19 cellular contexts compared by ENCODE assay signal in genomic region chr2:172549131-172549530, GRCh38. TPM values are rescaled to one million over a fixed set of nuclear protein-coding genes. Genes with fewer than 3 reads are reported as not detected.
DNase-seq lines count a peak whose midpoint lies in the region; ATAC-seq, FAIRE-seq and TF ChIP-seq lines count a peak whose summit lies in the region.
"Had no signal": no experiment of that assay in that cellular context is flagged by ENCODE, and none has a peak within 500 bp of the region (broad histone marks: within the 10 kb centered on the region; RNA-seq: fewer than 3 reads in every experiment).

No MANE protein-coding gene starts in this region.

- H3K4me2 ChIP-seq in GM23338 (peak overlapping the region; percentile 8; the same call in 1 of the 2 replicates), H1 (ENCODE audit: insufficient read depth in 1 of 2, low read depth in 2 of 2, low read length in 2 of 2) (no peak overlapping the region)

- TF ChIP-seq CTCF in GM23338 (conservative IDR thresholded peaks at IDR 0.05; ENCODE audit: low read depth in 2 of 2) (no peak), H1 (IDR thresholded peaks at IDR 0.05; ENCODE audit: control extremely low read depth in 1 of 3, insufficient read depth in 1 of 3, low read depth in 1 of 3, low read length in 3 of 3) (no peak)
- TF ChIP-seq CTCF in CD4-positive, alpha-beta T cell (IDR thresholded peaks at IDR 0.05) = no peak

- CTCF ChIA-PET in H1 (lab: Charles Lee; ENCODE audit: partially characterized antibody) = no interaction called here
- CTCF ChIA-PET in CD4-positive, alpha-beta T cell (lab: Charles Lee) = no interaction called here

- peaks cover 2% of the 10 kb centered on the region for H3K27me3 Mint-ChIP-seq in GM23338 (ENCODE audit: insufficient read depth, low read depth, poor library complexity)
- no peaks in the 10 kb centered on the region for H3K27me3 Mint-ChIP-seq in CD4-positive, alpha-beta T cell
- H3K27me3 Mint-ChIP-seq: CD4-positive, CD25-positive, alpha-beta regulatory T cell had no signal

- no peak overlapping the region for H2BK15ac ChIP-seq in H1 (ENCODE audit: low read length)

- H3K27me3 ChIP-seq in GM23338 (ENCODE audit: insufficient read depth) = no peaks in the 10 kb centered on the region
- no peaks in the 10 kb centered on the region for H3K27me3 ChIP-seq in HUES48 (ENCODE audit: control insufficient read depth, insufficient read depth, low read length)
- no peaks in the 10 kb centered on the region for H3K27me3 ChIP-seq in H1 (replicated peaks in 1 of 4; ENCODE audit: control insufficient read depth in 3 of 4, extremely low read depth in 1 of 4, insufficient read depth in 3 of 4, low read length in 3 of 4)
- no peaks in the 10 kb centered on the region for H3K27me3 ChIP-seq in iPS-20b (ENCODE audit: insufficient read depth, low read length)
- H3K27me3 ChIP-seq in CD4-positive, alpha-beta T cell (ENCODE audit: control insufficient read depth, insufficient read depth, low read length) = no peaks in the 10 kb centered on the region
- H3K27me3 ChIP-seq: BE2C had no signal

- no peak overlapping the region for H3K9ac ChIP-seq in HUES48 (ENCODE audit: low read depth, low read length)
- H3K9ac ChIP-seq in H1 (replicated peaks in 1 of 4; ENCODE audit: extremely low read depth in 1 of 4, low read depth in 3 of 4, low read length in 3 of 4) = no peak overlapping the region
- H3K9ac ChIP-seq in iPS-20b (ENCODE audit: low read depth, low read length) = no peak overlapping the region

- H3K56ac ChIP-seq in H1 (replicated peaks; ENCODE audit: insufficient read length, low read depth, low read length) = no peak overlapping the region

- no peak overlapping the region for H3K4ac ChIP-seq in H1 (replicated peaks; ENCODE audit: insufficient read length, low read depth, low read length)

- H3K4me1 Mint-ChIP-seq in GM23338 = peaks cover 44% of the 10 kb centered on the region
- H3K4me1 Mint-ChIP-seq in CD4-positive, alpha-beta T cell (ENCODE audit: low read depth) = peaks cover 33% of the 10 kb centered on the region

- POLR2A ChIA-PET in H1 (lab: Charles Lee; ENCODE audit: partially characterized antibody) = no interaction called here
- POLR2A ChIA-PET in CD4-positive, alpha-beta T cell (lab: Charles Lee) = interaction anchor here (2.0 to 2.5 kb wide), 2 partner anchors 42 to 54 kb away, joined by 6 to 7 read pairs; no protein-coding TSS in a partner anchor

- no peaks in the 10 kb centered on the region for H3K9me2 ChIP-seq in GM23338 (ENCODE audit: insufficient read depth)

- H3K36me3 ChIP-seq in GM23338 (ENCODE audit: insufficient read depth) (peaks cover 21% of the 10 kb centered on the region), HUES48 (ENCODE audit: control insufficient read depth, insufficient read depth, low read length) (no peaks in the 10 kb centered on the region), H1 (ENCODE audit: control insufficient read depth in 2 of 4, insufficient read depth in 4 of 4, low read length in 3 of 4) (peaks cover 0 to 7% (median 2%) of the 10 kb centered on the region in 4 experiments; a peak in 2 of 8 replicates), iPS-20b (ENCODE audit: insufficient read depth, low read depth, low read length) (peaks cover 6% of the 10 kb centered on the region; the same call in 1 of the 2 replicates)
- H3K36me3 ChIP-seq: BE2C had no signal

- DNase-seq in GM23338 (ENCODE audit: low spot score) (no peak), H1 (ENCODE audit: low read depth in 1 of 2, low spot score in 2 of 2) (no peak), ACHN (no peak), amniotic stem cell (lab: John Stamatoyannopoulos, UW) (no peak)
- no peak for DNase-seq in CD4-positive, alpha-beta T cell
- DNase-seq: BE2C, C1 segment of cervical spinal cord, Caco-2, DMS79, GDM1, IMR-90 had no signal

- no peak overlapping the region for H3K4me3 Mint-ChIP-seq in GM23338
- no peak overlapping the region for H3K4me3 Mint-ChIP-seq in CD4-positive, alpha-beta T cell

- peak overlapping the region; percentile 48; the same call in 1 of the 2 replicates for H3K18ac ChIP-seq in H1 (ENCODE audit: extremely low read depth, low read length)

- no peak overlapping the region for H2AFZ ChIP-seq in GM23338
- no peak overlapping the region for H2AFZ ChIP-seq in H1 (ENCODE audit: low read length)

- H2AK5ac ChIP-seq in H1 (ENCODE audit: low read depth, low read length) = no peak overlapping the region

- H3K27ac ChIP-seq in GM23338 (ENCODE audit: low read depth) (peak overlapping the region; percentile 35; the same call in 1 of the 2 replicates), HUES48 (ENCODE audit: low read depth, low read length) (peak overlapping the region; percentile 94), H1 (ENCODE audit: low read depth, low read length) (no peak overlapping the region), iPS-20b (ENCODE audit: low read length) (peak overlapping the region; percentile 40)
- H3K27ac ChIP-seq in CD4-positive, alpha-beta T cell (ENCODE audit: low read depth, low read length) = no peak overlapping the region

- ATAC-seq in GM23338 (no peak), GM18858 (IDR thresholded peaks at IDR 0.05; ENCODE audit: unreplicated experiment) (no peak)
- ATAC-seq in CD4-positive, alpha-beta T cell (ENCODE audit: poor library complexity) = no peak
- ATAC-seq: K562 had no signal

- 0 out of 2 replicates have a peak overlapping the region, but pooled peaks have one; percentile 84 for H3K27ac Mint-ChIP-seq in GM23338
- H3K27ac Mint-ChIP-seq in CD4-positive, alpha-beta T cell = no peak overlapping the region

- H4K5ac ChIP-seq in H1 (ENCODE audit: insufficient read length, low read depth, low read length) = no peak overlapping the region

- H3K9me3 ChIP-seq in HUES48 (ENCODE audit: control insufficient read depth, insufficient read depth, low read length) (peaks cover 42% of the 10 kb centered on the region), H1 (ENCODE audit: insufficient read depth in 2 of 2, low read depth in 1 of 2, low read length in 1 of 2) (peaks cover 13 to 22% of the 10 kb centered on the region in 2 experiments), iPS-20b (ENCODE audit: insufficient read depth, low read depth, low read length) (peaks cover 32% of the 10 kb centered on the region)
- H3K9me3 ChIP-seq in CD4-positive, alpha-beta T cell (ENCODE audit: control insufficient read depth, low read length) = no peaks in the 10 kb centered on the region
- H3K9me3 ChIP-seq: BE2C had no signal

- H3F3A ChIP-seq in GM23338 (replicated peaks; ENCODE audit: low read depth) = no peaks in the 10 kb centered on the region

- H3K14ac ChIP-seq in H1 (ENCODE audit: insufficient read length) = no peak overlapping the region

- H2BK120ac ChIP-seq in H1 (replicated peaks; ENCODE audit: low read depth, low read length) = no peak overlapping the region

- in situ Hi-C loops in ACHN (cut with HindIII; ENCODE audit: low pct_ligation_motif_present, low pct_unique_long_range_greater_than_20kb, low sequenced_read_pairs) = no loop called here

- H4K20me1 ChIP-seq in GM23338 (replicated peaks; ENCODE audit: insufficient read depth) (no peaks in the 10 kb centered on the region), H1 (replicated peaks in 1 of 2; ENCODE audit: control insufficient read depth in 1 of 2, insufficient read depth in 2 of 2, low read length in 2 of 2) (no peaks in the 10 kb centered on the region)

- no peak overlapping the region for H4K91ac ChIP-seq in H1 (replicated peaks; ENCODE audit: insufficient read length, low read length)

- H3K79me1 ChIP-seq in H1 (ENCODE audit: low read depth, low read length) = no peaks in the 10 kb centered on the region

- H3K23me2 ChIP-seq in H1 (ENCODE audit: low read depth, low read length) = no peaks in the 10 kb centered on the region

- H3K4me3 ChIP-seq in GM23338 = no peak overlapping the region
- H3K4me3 ChIP-seq in HUES48 (ENCODE audit: low read depth, low read length) = no peak overlapping the region
- H3K4me3 ChIP-seq in H1 (ENCODE audit: extremely low read depth in 1 of 4, insufficient read depth in 2 of 4, low read depth in 3 of 4, low read length in 4 of 4) = no peak overlapping the region
- H3K4me3 ChIP-seq in iPS-20b (ENCODE audit: low read length) = no peak overlapping the region
- H3K4me3 ChIP-seq: K562 had no signal

- H3K79me2 ChIP-seq in GM23338 (replicated peaks; ENCODE audit: insufficient read depth) (no peaks in the 10 kb centered on the region), H1 (ENCODE audit: control insufficient read depth in 1 of 2, insufficient read depth in 2 of 2, low read length in 2 of 2) (0 out of 4 replicates have a peak, but pooled peaks cover 0 to 7% of the 10 kb centered on the region in 2 experiments)

- H3K36me3 Mint-ChIP-seq in GM23338 (ENCODE audit: low read depth) = peaks cover 54% of the 10 kb centered on the region
- H3K36me3 Mint-ChIP-seq in CD4-positive, alpha-beta T cell (ENCODE audit: low read depth) = peaks cover 21% of the 10 kb centered on the region

- H2BK20ac ChIP-seq in H1 (ENCODE audit: low read length) = no peak overlapping the region; the same call in 1 of the 2 replicates

- H2BK12ac ChIP-seq in H1 (ENCODE audit: low read depth, low read length) = 0 out of 2 replicates have a peak overlapping the region, but pooled peaks have one; percentile 17

- intact Hi-C loops in CD4-positive, alpha-beta T cell (cut with DNase I, micrococcal nuclease) = no loop called here

- TF ChIP-seq EP300 in H1 (IDR thresholded peaks at IDR 0.05; ENCODE audit: borderline replicate concordance in 1 of 2, low read depth in 2 of 2, low read length in 2 of 2) = no peak

- no peak overlapping the region for H4K8ac ChIP-seq in H1 (ENCODE audit: extremely low read depth, insufficient read depth, low read length)

- TF ChIP-seq POLR2A in H1 (IDR thresholded peaks at IDR 0.05; ENCODE audit: control extremely low read depth in 1 of 2, low read depth in 2 of 2, low read length in 2 of 2) = no peak

- 91% methylated on average over 1 of the region's 1 CpG; no CpG with 5 or more reads in 1 of the 2 experiments for WGBS in H1 (ENCODE audit: extremely low coverage in 1 of 2, insufficient coverage in 1 of 2, insufficient read length in 1 of 2, insufficient replicate concordance in 2 of 2, low coverage in 1 of 2, low lambda C conversion rate in 2 of 2, missing lambda C conversion rate in 1 of 2), 2 experiments

- peaks cover 57% of the 10 kb centered on the region for H3K9me3 Mint-ChIP-seq in GM23338
- no peaks in the 10 kb centered on the region for H3K9me3 Mint-ChIP-seq in CD4-positive, alpha-beta T cell

- no peak overlapping the region for H3K23ac ChIP-seq in H1 (ENCODE audit: insufficient read length)

- no peak overlapping the region for H2BK5ac ChIP-seq in H1 (ENCODE audit: low read depth, low read length)

- TF ChIP-seq RAD21 in H1 (IDR thresholded peaks at IDR 0.05 in 1 of 2, conservative IDR thresholded peaks at IDR 0.05 in 1 of 2; ENCODE audit: low read depth in 2 of 2, low read length in 2 of 2) = no peak

- H3K4me1 ChIP-seq in GM23338 (ENCODE audit: insufficient read depth) = peaks cover 48% of the 10 kb centered on the region
- peaks cover 34% of the 10 kb centered on the region for H3K4me1 ChIP-seq in HUES48 (ENCODE audit: control insufficient read depth, insufficient read depth, low read length)
- H3K4me1 ChIP-seq in H1 (replicated peaks in 1 of 4; ENCODE audit: control insufficient read depth in 3 of 4, insufficient read depth in 4 of 4, low read length in 3 of 4) = peaks cover 2 to 14% (median 14%) of the 10 kb centered on the region in 4 experiments; a peak in 5 of 7 replicates
- H3K4me1 ChIP-seq in iPS-20b (ENCODE audit: insufficient read depth, low read length) = peaks cover 44% of the 10 kb centered on the region
- H3K4me1 ChIP-seq: BE2C had no signal

- FAIRE-seq in H1 (lab: Jason Lieb, UNC) = no peak
- FAIRE-seq: D721Med, GM12892, GM18507, K562 had no signal

RNA-seq across cellular contexts. Expression of gene PDK1, which starts 6.8 kb away (rescaled TPM):
- 25.6 and 26.5 TPM in 2 replicates for total RNA-seq in GM23338 (2014; rRNA removed; shearing (Covaris generic))
- polyA plus RNA-seq in GM23338 (2016; fragmentation: Nextera tagmentation; extraction: Ambion mirVana) (42.0 and 53.7 TPM in 2 replicates), H1 (2011; rRNA removed) (10.7 and 21.9 TPM in 2 replicates)
- 18.2 and 18.7 TPM in 2 replicates for total RNA-seq in H1 (2021; fragmentation: NEBNext Ultra II Directional; extraction: Animal tissue kit (Norgen Biotek cat#: 25700))
- 18.3 TPM for polyA plus RNA-seq in H1 (2011; cell fraction: cytosol; rRNA removed)
- polyA plus RNA-seq in H1 (2011; cell fraction: nucleus; rRNA removed) = 26.8 TPM
- polyA plus RNA-seq in H1 (2012, experiment 1 of 2) = 18.4 to 29.1 TPM (median 22.2 TPM) in 4 replicates
- polyA plus RNA-seq in H1 (2012, experiment 2 of 2) = 1.9 TPM
- polyA plus RNA-seq in H1 (2013, experiment 1 of 2) = 14.6 TPM
- polyA plus RNA-seq in H1 (2013, experiment 2 of 2) = 13.6 TPM
- polyA minus RNA-seq in H1 (2011; rRNA and poly(A)+ RNA removed) = 61.6 and 153 TPM in 2 replicates
- polyA minus RNA-seq in H1 (2011; cell fraction: cytosol; rRNA and poly(A)+ RNA removed) = 30.0 TPM
- polyA minus RNA-seq in H1 (2011; cell fraction: nucleus; rRNA and poly(A)+ RNA removed) = 51.6 TPM
- 10 to 100 TPM; 30.0 to 31.1 TPM for total RNA-seq in CD4-positive, alpha-beta T cell

Comparison
In these comparisons a context has a peak if more than half of its experiments do, and no peak if none do; other contexts are left out.
1. H3K27ac ChIP-seq: peak in GM23338 (single experiment), HUES48 (single experiment) and iPS-20b (single experiment); none in H1 (single experiment) and CD4-positive, alpha-beta T cell (single experiment).